18 cellular contexts compared by ENCODE assay signal in the genomic region with DNA sequence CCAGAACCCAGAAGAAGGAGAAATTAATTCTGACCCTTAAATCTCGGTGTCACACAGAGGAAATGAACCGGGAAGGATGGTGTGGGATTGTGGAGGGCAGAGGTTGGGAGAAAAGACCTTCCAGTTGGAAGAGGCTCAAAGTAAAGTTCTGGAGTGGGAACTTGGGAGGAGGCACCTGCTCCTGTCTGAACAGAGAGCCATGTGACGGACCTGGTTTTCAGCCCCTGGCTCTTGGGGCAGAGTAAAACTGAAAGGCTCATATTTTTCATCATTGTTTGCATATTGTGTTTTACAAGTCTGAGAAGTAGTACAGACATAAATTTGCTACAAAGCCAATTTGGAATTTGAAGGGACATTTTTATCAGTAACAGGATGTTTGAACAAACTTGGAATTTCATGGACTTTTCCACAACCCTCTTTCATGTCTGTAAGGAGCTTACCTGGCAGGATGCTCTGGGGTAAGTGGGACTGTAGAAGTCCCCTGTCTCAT. TPM values are rescaled to one million over a fixed set of nuclear protein-coding genes. Genes with fewer than 3 reads are reported as not detected.
A peak's percentile ranks its signal among the peaks of the same experiment; 100 is the strongest.
DNase-seq lines count a peak whose midpoint lies in the region; ATAC-seq, FAIRE-seq and TF ChIP-seq lines count a peak whose summit lies in the region.
"Had no signal": no experiment of that assay in that cellular context is flagged by ENCODE, and none has a peak within 500 bp of the region (broad histone marks: within the 10 kb centered on the region; RNA-seq: fewer than 3 reads in every experiment).

No MANE protein-coding gene starts in this region.

- no peaks in the 10 kb centered on the region for H3K27me3 ChIP-seq in mesenchymal stem cell (ENCODE audit: control insufficient read depth in 1 of 2, insufficient read depth in 1 of 2, low read length in 2 of 2)
- no peaks in the 10 kb centered on the region for H3K27me3 ChIP-seq in subcutaneous abdominal adipose tissue (ENCODE audit: control insufficient read depth in 5 of 5, insufficient read depth in 4 of 5, low read length in 5 of 5)
- H3K27me3 ChIP-seq: ovary had no signal

- no peak overlapping the region for H3K4me2 ChIP-seq in mesenchymal stem cell (ENCODE audit: low read length, poor library complexity, severe bottlenecking)

- no peaks in the 10 kb centered on the region for H3K79me1 ChIP-seq in mesenchymal stem cell (replicated peaks; ENCODE audit: low read length, poor library complexity, severe bottlenecking)

- no peak overlapping the region for H4K91ac ChIP-seq in mesenchymal stem cell (ENCODE audit: low read length)

- peak overlapping the region; percentile 28 for H4K8ac ChIP-seq in mesenchymal stem cell (ENCODE audit: low read length)

- H3K27ac ChIP-seq in caudate nucleus (ENCODE audit: low read depth, low read length) = peak overlapping the region; percentile 82
- H3K27ac ChIP-seq in mesenchymal stem cell (ENCODE audit: low read length, poor library complexity, severe bottlenecking) = no peak overlapping the region
- H3K27ac ChIP-seq in subcutaneous abdominal adipose tissue (ENCODE audit: low read depth, low read length) = peak overlapping the region; percentile 38

- peak overlapping the region in 1 of 2 experiments; percentile 45 for H2BK12ac ChIP-seq in mesenchymal stem cell (ENCODE audit: low read length in 2 of 2)

- no peak for FAIRE-seq in GM12892 (lab: Jason Lieb, UNC)

- H3K4me3 ChIP-seq in LNCaP clone FGC (ENCODE audit: low read depth, low read length) (no peak overlapping the region), mesenchymal stem cell (ENCODE audit: insufficient read depth in 1 of 2, low read depth in 1 of 2, low read length in 2 of 2) (no peak overlapping the region), subcutaneous abdominal adipose tissue (ENCODE audit: low read depth in 1 of 5, low read length in 5 of 5) (no peak overlapping the region)
- H3K4me3 ChIP-seq: ovary had no signal

- TF ChIP-seq CTCF in LNCaP clone FGC (IDR thresholded peaks at IDR 0.05; ENCODE audit: control insufficient read depth, extremely low read depth, insufficient read depth) = no peak

- no peak overlapping the region for H3K9ac ChIP-seq in mesenchymal stem cell (ENCODE audit: low read length)
- no peak overlapping the region for H3K9ac ChIP-seq in subcutaneous abdominal adipose tissue (ENCODE audit: low read length in 5 of 5)

- no peak for TF ChIP-seq POLR2A in GM12892 (IDR thresholded peaks at IDR 0.05; ENCODE audit: low read depth, low read length)

- H3K4me1 ChIP-seq in mesenchymal stem cell (ENCODE audit: control insufficient read depth, insufficient read depth, low read depth, low read length) = peaks cover 4% of the 10 kb centered on the region
- H3K4me1 ChIP-seq in subcutaneous abdominal adipose tissue (ENCODE audit: control insufficient read depth in 5 of 5, insufficient read depth in 5 of 5, low read length in 5 of 5) = peaks cover 14 to 64% (median 30%) of the 10 kb centered on the region in 5 donors

- H3K18ac ChIP-seq in mesenchymal stem cell (ENCODE audit: low read depth in 1 of 2, low read length in 2 of 2) = peak overlapping the region in 1 of 2 experiments; percentile 70

- H2BK15ac ChIP-seq in mesenchymal stem cell (ENCODE audit: low read depth, poor library complexity, severe bottlenecking) = no peak overlapping the region

- 89% methylated on average over 3 of the region's 3 CpGs for WGBS in mesenchymal stem cell

- H3K36me3 ChIP-seq in mesenchymal stem cell (ENCODE audit: control insufficient read depth in 1 of 2, insufficient read depth in 2 of 2, low read depth in 1 of 2, low read length in 2 of 2) (no peaks in the 10 kb centered on the region), subcutaneous abdominal adipose tissue (ENCODE audit: control insufficient read depth in 5 of 5, insufficient read depth in 5 of 5, low read length in 5 of 5) (no peaks in the 10 kb centered on the region)
- H3K36me3 ChIP-seq: ovary had no signal

- H2AFZ ChIP-seq in mesenchymal stem cell (ENCODE audit: low read depth, low read length) = no peak overlapping the region

- no peak overlapping the region for H2BK5ac ChIP-seq in mesenchymal stem cell (ENCODE audit: low read depth, low read length, poor library complexity, severe bottlenecking)

- H2AK5ac ChIP-seq in mesenchymal stem cell (ENCODE audit: low read length, severe bottlenecking) = no peak overlapping the region

- H3K4ac ChIP-seq in mesenchymal stem cell (ENCODE audit: low read depth in 1 of 2, low read length in 2 of 2) = no peak overlapping the region

- H3K14ac ChIP-seq in mesenchymal stem cell (ENCODE audit: low read length in 2 of 2) = no peak overlapping the region

- DNase-seq in LNCaP clone FGC (ENCODE audit: low read depth) = peak; percentile 62
- DNase-seq in caudate nucleus (lab: John Stamatoyannopoulos, UW) = no peak
- DNase-seq in mesenchymal stem cell = no peak
- no peak for DNase-seq in HuH-7 (ENCODE audit: low spot score)
- no peak for DNase-seq in GM12892 (ENCODE audit: insufficient read length)
- DNase-seq: activated B cell treated with CpG ODN at 0.5 μM for 24 hours; activated CD8-positive, alpha-beta memory T cell treated with anti-CD3 and anti-CD28 coated beads for 24 hours; CD8-positive, alpha-beta memory T cell; NCI-H1092 treated with DMSO at 0.1 percent for 48 hours; NCI-H2171; NK-92 treated with Interleukin-12 subunit alpha and Interleukin-12 subunit beta, amount 100 ng/mL, for 24 hours; ovary; stimulated activated CD4-positive, alpha-beta T cell treated with anti-CD3 and anti-CD28 coated beads, Interleukin-12 subunit alpha, Interleukin-12 subunit beta, amount 100 ng/mL, for 4 hours; stimulated activated naive CD4-positive, alpha-beta T cell; T-helper 1 cell had no signal

- no peak overlapping the region for H2BK120ac ChIP-seq in mesenchymal stem cell (ENCODE audit: low read depth, low read length)

- ATAC-seq in HG03025 (IDR thresholded peaks at IDR 0.05; ENCODE audit: low FRiP score, unreplicated experiment) (no peak), HG02623 (IDR thresholded peaks at IDR 0.05; ENCODE audit: unreplicated experiment) (no peak)

- no peaks in the 10 kb centered on the region for H3K9me3 ChIP-seq in mesenchymal stem cell (ENCODE audit: control insufficient read depth, low read length)
- H3K9me3 ChIP-seq in subcutaneous abdominal adipose tissue (ENCODE audit: control insufficient read depth in 5 of 5, low read length in 5 of 5) = no peaks in the 10 kb centered on the region
- H3K9me3 ChIP-seq: ovary had no signal

- no peak overlapping the region for H3K23ac ChIP-seq in mesenchymal stem cell (ENCODE audit: low read length in 2 of 2)

RNA-seq across cellular contexts. Expression of gene SEC14L1, which starts 24.4 kb away (rescaled TPM):
- polyA plus RNA-seq in mesenchymal stem cell (2013, experiment 1 of 2) = 101 TPM
- polyA plus RNA-seq in mesenchymal stem cell (2013, experiment 2 of 2) = 107 TPM
- polyA plus RNA-seq in GM12892 (2012; ENCODE audit: missing spikeins) = 29.6 TPM
